In the genomic region with DNA sequence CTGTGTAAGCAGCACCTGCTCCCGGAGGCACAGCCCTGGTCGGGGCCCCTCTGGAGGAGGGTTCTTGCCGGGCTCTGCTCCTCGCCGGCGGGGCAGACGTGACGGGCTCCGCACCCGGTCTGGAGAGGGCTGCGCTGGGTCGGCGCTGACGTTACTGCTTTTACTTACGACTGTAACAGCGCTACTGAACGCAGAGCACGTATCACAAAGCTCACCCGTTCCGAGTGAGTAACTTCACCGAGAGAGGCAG, we compare ENCODE assay signal across 8 cellular contexts. TPM values are rescaled to one million over a fixed set of nuclear protein-coding genes. Genes with fewer than 3 reads are reported as not detected.
A peak's percentile ranks its signal among the peaks of the same experiment; 100 is the strongest.
DNase-seq lines count a peak whose midpoint lies in the region; ATAC-seq, FAIRE-seq and TF ChIP-seq lines count a peak whose summit lies in the region.

No MANE protein-coding gene starts in this region.

- peak overlapping the region; percentile 64 for H2BK120ac ChIP-seq in H1 (replicated peaks; ENCODE audit: low read depth, low read length)

- H2BK5ac ChIP-seq in H1 (ENCODE audit: low read depth, low read length) = peak overlapping the region; percentile 41; the same call in 1 of the 2 replicates

- FAIRE-seq in HTR-8/SVneo (lab: Jason Lieb, UNC) (peak; percentile 44), H1 (lab: Jason Lieb, UNC) (no peak)

- H3K27ac ChIP-seq in H1 (ENCODE audit: low read depth, low read length) (peak overlapping the region; percentile 99), uterus (peak overlapping the region; percentile 97 to 98)

- no peak overlapping the region for H2BK12ac ChIP-seq in H1 (ENCODE audit: low read depth, low read length)

- no peaks in the 10 kb centered on the region for H3K9me3 ChIP-seq in H1 (ENCODE audit: insufficient read depth in 2 of 2, low read depth in 1 of 2, low read length in 1 of 2)
- H3K9me3 ChIP-seq in uterus = no peaks in the 10 kb centered on the region

- H4K20me1 ChIP-seq in H1 (replicated peaks in 1 of 2; ENCODE audit: control insufficient read depth in 1 of 2, insufficient read depth in 2 of 2, low read length in 2 of 2) = peaks cover 16 to 43% of the 10 kb centered on the region in 2 experiments

- H3K79me2 ChIP-seq in H1 (ENCODE audit: control insufficient read depth in 1 of 2, insufficient read depth in 2 of 2, low read length in 2 of 2) = peaks cover 0 to 15% of the 10 kb centered on the region in 2 experiments; a peak in 2 of 4 replicates

- ATAC-seq in GM19324 (IDR thresholded peaks at IDR 0.05; ENCODE audit: low FRiP score, unreplicated experiment) = peak; percentile 2
- ATAC-seq in natural killer cell = peak; percentile 7 to 27 (median 26)

- H3K36me3 ChIP-seq in H1 (ENCODE audit: control insufficient read depth in 2 of 4, insufficient read depth in 4 of 4, low read length in 3 of 4) (no peaks in the 10 kb centered on the region), uterus (no peaks in the 10 kb centered on the region)

- no peak overlapping the region for H2AFZ ChIP-seq in H1 (ENCODE audit: low read length)

- TF ChIP-seq EP300 in H1 (IDR thresholded peaks at IDR 0.05; ENCODE audit: borderline replicate concordance in 1 of 2, low read depth in 2 of 2, low read length in 2 of 2) = no peak

- TF ChIP-seq POLR2A in H1 (IDR thresholded peaks at IDR 0.05; ENCODE audit: control extremely low read depth in 1 of 2, low read depth in 2 of 2, low read length in 2 of 2) (peak in 1 of 2 experiments; percentile 56; a peak in 2 of 3 replicates), uterus (IDR thresholded peaks at IDR 0.05) (no peak)

- H3K27ac Mint-ChIP-seq in natural killer cell = peak overlapping the region; percentile 98 to 99

- DNase-seq in AG10803 (ENCODE audit: low read depth) (peak; percentile 62), HTR-8/SVneo (ENCODE audit: insufficient read length, low spot score) (no peak), H1 (ENCODE audit: low read depth in 1 of 2, low spot score in 2 of 2) (peak in 1 of 2 experiments; percentile 71), natural killer cell (peak; percentile 58), uterus (peak in 1 of 2 donors; percentile 42), HPDE6-E6E7 (ENCODE audit: extremely low spot score) (no peak)
- peak; percentile 58 for DNase-seq in activated CD4-positive, alpha-beta T cell treated with anti-CD3 and anti-CD28 coated beads, Interleukin-2, amount 50 U/mL, for 1 hour

- H3K4me1 Mint-ChIP-seq in natural killer cell = peaks cover 15 to 42% of the 10 kb centered on the region in 2 donors

- H3K9ac ChIP-seq in H1 (replicated peaks in 1 of 4; ENCODE audit: extremely low read depth in 1 of 4, low read depth in 3 of 4, low read length in 3 of 4) = peak overlapping the region; percentile 71 to 95 (median 92)

- peak overlapping the region; percentile 100 for H4K8ac ChIP-seq in H1 (ENCODE audit: extremely low read depth, insufficient read depth, low read length)

- H3K27me3 ChIP-seq in H1 (replicated peaks in 1 of 4; ENCODE audit: control insufficient read depth in 3 of 4, extremely low read depth in 1 of 4, insufficient read depth in 3 of 4, low read length in 3 of 4) = peaks cover 0 to 45% (median 30%) of the 10 kb centered on the region in 4 experiments; a peak in 5 of 7 replicates
- no peaks in the 10 kb centered on the region for H3K27me3 ChIP-seq in uterus

- H4K91ac ChIP-seq in H1 (replicated peaks; ENCODE audit: insufficient read length, low read length) = peak overlapping the region; percentile 74

- intact Hi-C loops in natural killer cell (cut with micrococcal nuclease) (no loop called here), uterus (cut with DNase I; ENCODE audit: low total_unique reads) (no loop called here)

- no peak overlapping the region; the same call in 1 of the 2 replicates for H2AK5ac ChIP-seq in H1 (ENCODE audit: low read depth, low read length)

- WGBS in H1 (ENCODE audit: extremely low coverage in 1 of 2, insufficient coverage in 1 of 2, insufficient read length in 1 of 2, insufficient replicate concordance in 2 of 2, low coverage in 1 of 2, low lambda C conversion rate in 2 of 2, missing lambda C conversion rate in 1 of 2), 2 experiments = 6% methylated on average over 21 of the region's 21 CpGs; no CpG with 5 or more reads in 1 of the 2 experiments

- no peak overlapping the region for H3K23ac ChIP-seq in H1 (ENCODE audit: insufficient read length)

- no peak overlapping the region for H2BK15ac ChIP-seq in H1 (ENCODE audit: low read length)

- peaks cover 8% of the 10 kb centered on the region; the same call in 1 of the 2 replicates for H3K79me1 ChIP-seq in H1 (ENCODE audit: low read depth, low read length)

- no peak for TF ChIP-seq RAD21 in H1 (IDR thresholded peaks at IDR 0.05 in 1 of 2, conservative IDR thresholded peaks at IDR 0.05 in 1 of 2; ENCODE audit: low read depth in 2 of 2, low read length in 2 of 2)

- H3K4me3 Mint-ChIP-seq in natural killer cell = peak overlapping the region; percentile 92

- no peak overlapping the region for H3K14ac ChIP-seq in H1 (ENCODE audit: insufficient read length)

- CTCF ChIA-PET in H1 (lab: Charles Lee; ENCODE audit: partially characterized antibody) = interaction anchor here (0.7 to 4.3 kb wide), 5 partner anchors 8 to 33 kb away, joined by 3 to 30 read pairs (median 3); no protein-coding TSS in a partner anchor

- POLR2A ChIA-PET in H1 (lab: Charles Lee; ENCODE audit: partially characterized antibody) = interaction anchor here (0.9 to 2.3 kb wide), 15 partner anchors 8 to 102 kb away, joined by 3 to 9 read pairs (median 4); partner anchors contain the start of genes METTL26, STUB1, WDR24 and WDR90

- H3K4me2 ChIP-seq in H1 (ENCODE audit: insufficient read depth in 1 of 2, low read depth in 2 of 2, low read length in 2 of 2) = peak overlapping the region; percentile 75 to 78

- no peak overlapping the region for H2BK20ac ChIP-seq in H1 (ENCODE audit: low read length)

- peak overlapping the region; percentile 69 for H4K5ac ChIP-seq in H1 (ENCODE audit: insufficient read length, low read depth, low read length)

- no peaks in the 10 kb centered on the region for H3K36me3 Mint-ChIP-seq in natural killer cell

- H3K4me1 ChIP-seq in H1 (replicated peaks in 1 of 4; ENCODE audit: control insufficient read depth in 3 of 4, insufficient read depth in 4 of 4, low read length in 3 of 4) = peaks cover 0 to 24% (median 16%) of the 10 kb centered on the region in 4 experiments; a peak in 6 of 7 replicates
- peaks cover 0 to 21% of the 10 kb centered on the region in 2 donors for H3K4me1 ChIP-seq in uterus

- TF ChIP-seq CTCF in AG10803 (conservative IDR thresholded peaks at IDR 0.05; ENCODE audit: low read length) (no peak), H1 (IDR thresholded peaks at IDR 0.05; ENCODE audit: control extremely low read depth in 1 of 3, insufficient read depth in 1 of 3, low read depth in 1 of 3, low read length in 3 of 3) (no peak), natural killer cell (IDR thresholded peaks at IDR 0.05) (no peak), uterus (IDR thresholded peaks at IDR 0.05) (no peak)

- peak overlapping the region; percentile 79 for H3K4me3 ChIP-seq in AG10803 (ENCODE audit: low read length)
- peak overlapping the region; percentile 90 to 94 (median 91) for H3K4me3 ChIP-seq in H1 (ENCODE audit: extremely low read depth in 1 of 4, insufficient read depth in 2 of 4, low read depth in 3 of 4, low read length in 4 of 4)
- peak overlapping the region; percentile 70 to 78 for H3K4me3 ChIP-seq in uterus

- peaks cover 11% of the 10 kb centered on the region for H3K23me2 ChIP-seq in H1 (ENCODE audit: low read depth, low read length)

- H3K18ac ChIP-seq in H1 (ENCODE audit: extremely low read depth, low read length) = 0 out of 2 replicates have a peak overlapping the region, but pooled peaks have one; percentile 44

- H3K27me3 Mint-ChIP-seq in natural killer cell (ENCODE audit: low read depth in 2 of 2) = no peaks in the 10 kb centered on the region

- H3K4ac ChIP-seq in H1 (replicated peaks; ENCODE audit: insufficient read length, low read depth, low read length) = peak overlapping the region; percentile 53

- H3K56ac ChIP-seq in H1 (replicated peaks; ENCODE audit: insufficient read length, low read depth, low read length) = peak overlapping the region; percentile 69

- H3K9me3 Mint-ChIP-seq in natural killer cell = no peaks in the 10 kb centered on the region

RNA-seq across cellular contexts. Expression of gene RAB40C, which starts 1.3 kb away (rescaled TPM):
- 15.6 and 17.8 TPM in 2 replicates for total RNA-seq in H1 (2021; fragmentation: NEBNext Ultra II Directional; extraction: Animal tissue kit (Norgen Biotek cat#: 25700))
- 13.9 and 18.6 TPM in 2 replicates for polyA plus RNA-seq in H1 (2011; rRNA removed)
- 14.4 TPM for polyA plus RNA-seq in H1 (2011; cell fraction: cytosol; rRNA removed)
- polyA plus RNA-seq in H1 (2011; cell fraction: nucleus; rRNA removed) = 23.9 TPM
- polyA plus RNA-seq in H1 (2012, experiment 1 of 2) = 11.4 to 19.2 TPM (median 15.6 TPM) in 4 replicates
- polyA plus RNA-seq in H1 (2012, experiment 2 of 2) = 13.6 TPM
- 11.3 TPM for polyA plus RNA-seq in H1 (2013, experiment 1 of 2)
- polyA plus RNA-seq in H1 (2013, experiment 2 of 2) = 11.7 TPM
- 5.9 and 6.8 TPM in 2 replicates for polyA minus RNA-seq in H1 (2011; rRNA and poly(A)+ RNA removed)
- 8.4 TPM for polyA minus RNA-seq in H1 (2011; cell fraction: cytosol; rRNA and poly(A)+ RNA removed)
- polyA minus RNA-seq in H1 (2011; cell fraction: nucleus; rRNA and poly(A)+ RNA removed) = 8.9 TPM
- total RNA-seq in natural killer cell (10 to 100 TPM; 12.7 to 20.8 (median 20.0) TPM), uterus (10 to 100 TPM in 2 of 4 donors, 1 to 10 TPM in 1, under 1 TPM in 1; 0.59 to 25.4 (median 14.3) TPM)

RNA-seq across cellular contexts. Expression of gene PIGQ, which starts 18.8 kb away (rescaled TPM):
- 34.2 and 36.0 TPM in 2 replicates for total RNA-seq in H1 (2021; fragmentation: NEBNext Ultra II Directional; extraction: Animal tissue kit (Norgen Biotek cat#: 25700))
- polyA plus RNA-seq in H1 (2011; rRNA removed) = 49.2 and 80.4 TPM in 2 replicates
- polyA plus RNA-seq in H1 (2011; cell fraction: cytosol; rRNA removed) = 56.8 TPM
- polyA plus RNA-seq in H1 (2011; cell fraction: nucleus; rRNA removed) = 283 TPM
- polyA plus RNA-seq in H1 (2012, experiment 1 of 2) = 20.8 to 38.5 TPM (median 33.9 TPM) in 4 replicates
- polyA plus RNA-seq in H1 (2012, experiment 2 of 2) = 26.0 TPM
- 24.1 TPM for polyA plus RNA-seq in H1 (2013, experiment 1 of 2)
- polyA plus RNA-seq in H1 (2013, experiment 2 of 2) = 22.7 TPM
- polyA minus RNA-seq in H1 (2011; rRNA and poly(A)+ RNA removed) = 30.5 and 36.4 TPM in 2 replicates
- 24.4 TPM for polyA minus RNA-seq in H1 (2011; cell fraction: cytosol; rRNA and poly(A)+ RNA removed)
- polyA minus RNA-seq in H1 (2011; cell fraction: nucleus; rRNA and poly(A)+ RNA removed) = 73.6 TPM
- total RNA-seq in natural killer cell (10 to 100 TPM; 27.6 to 40.5 (median 37.0) TPM), uterus (10 to 100 TPM in 3 of 4 donors, 1 to 10 TPM in 1; 10.0 to 56.9 (median 30.7) TPM)

RNA-seq across cellular contexts. Expression of gene NHLRC4, which starts 21.8 kb away (rescaled TPM):
- total RNA-seq in H1 (2021; fragmentation: NEBNext Ultra II Directional; extraction: Animal tissue kit (Norgen Biotek cat#: 25700)) = 0.75 and 0.76 TPM in 2 replicates
- polyA plus RNA-seq in H1 (2011; rRNA removed) = 0.60 and 0.72 TPM in 2 replicates
- polyA plus RNA-seq in H1 (2011; cell fraction: cytosol; rRNA removed) = 0.78 TPM
- polyA plus RNA-seq in H1 (2011; cell fraction: nucleus; rRNA removed) = 1.7 TPM
- 0.56 to 0.72 TPM (median 0.63 TPM) in 4 replicates for polyA plus RNA-seq in H1 (2012, experiment 1 of 2)
- 0.76 TPM for polyA plus RNA-seq in H1 (2012, experiment 2 of 2)
- 0.26 TPM for polyA plus RNA-seq in H1 (2013, experiment 1 of 2)
- polyA plus RNA-seq in H1 (2013, experiment 2 of 2) = 0.33 TPM
- polyA minus RNA-seq in H1 (2011; rRNA and poly(A)+ RNA removed) = 0.09 and 0.20 TPM in 2 replicates
- not detected for polyA minus RNA-seq in H1 (2011; cell fraction: cytosol; rRNA and poly(A)+ RNA removed)
- polyA minus RNA-seq in H1 (2011; cell fraction: nucleus; rRNA and poly(A)+ RNA removed) = 1.5 TPM
- total RNA-seq in natural killer cell = under 1 TPM; 0.28 to 0.75 (median 0.35) TPM
- total RNA-seq in uterus = 1 to 10 TPM; 1.2 to 7.5 (median 1.5) TPM

RNA-seq across cellular contexts. Expression of gene PRR35, which starts 28.4 kb away (rescaled TPM):
- total RNA-seq in H1 (2021; fragmentation: NEBNext Ultra II Directional; extraction: Animal tissue kit (Norgen Biotek cat#: 25700)) = 0.50 and 0.61 TPM in 2 replicates
- polyA plus RNA-seq in H1 (2011; rRNA removed) = 0.38 and 0.52 TPM in 2 replicates
- polyA plus RNA-seq in H1 (2011; cell fraction: cytosol; rRNA removed) = 0.44 TPM
- polyA plus RNA-seq in H1 (2011; cell fraction: nucleus; rRNA removed) = 1.3 TPM
- polyA plus RNA-seq in H1 (2012, experiment 1 of 2) = 0.21 to 0.55 TPM (median 0.41 TPM) in 4 replicates
- 0.25 TPM for polyA plus RNA-seq in H1 (2012, experiment 2 of 2)
- 0.45 TPM for polyA plus RNA-seq in H1 (2013, experiment 1 of 2)
- 0.53 TPM for polyA plus RNA-seq in H1 (2013, experiment 2 of 2)
- 0.10 TPM in 1 of 2 replicates, not detected in the other for polyA minus RNA-seq in H1 (2011; rRNA and poly(A)+ RNA removed)
- polyA minus RNA-seq in H1 (2011; cell fraction: cytosol; rRNA and poly(A)+ RNA removed) = 0.51 TPM
- 0.30 TPM for polyA minus RNA-seq in H1 (2011; cell fraction: nucleus; rRNA and poly(A)+ RNA removed)
- total RNA-seq in natural killer cell (under 1 TPM in 1 of 3 donors, not detected in 2; 0.20 TPM), uterus (not detected)

RNA-seq across cellular contexts. Expression of gene WFIKKN1, which starts 42.2 kb away (rescaled TPM):
- 10.2 and 11.4 TPM in 2 replicates for total RNA-seq in H1 (2021; fragmentation: NEBNext Ultra II Directional; extraction: Animal tissue kit (Norgen Biotek cat#: 25700))
- 15.8 and 28.4 TPM in 2 replicates for polyA plus RNA-seq in H1 (2011; rRNA removed)
- 19.7 TPM for polyA plus RNA-seq in H1 (2011; cell fraction: cytosol; rRNA removed)
- polyA plus RNA-seq in H1 (2011; cell fraction: nucleus; rRNA removed) = 21.8 TPM
- 4.8 to 11.4 TPM (median 10.2 TPM) in 4 replicates for polyA plus RNA-seq in H1 (2012, experiment 1 of 2)
- 8.5 TPM for polyA plus RNA-seq in H1 (2012, experiment 2 of 2)
- 12.3 TPM for polyA plus RNA-seq in H1 (2013, experiment 1 of 2)
- 11.2 TPM for polyA plus RNA-seq in H1 (2013, experiment 2 of 2)
- polyA minus RNA-seq in H1 (2011; rRNA and poly(A)+ RNA removed) = 1.4 and 1.8 TPM in 2 replicates
- 12.0 TPM for polyA minus RNA-seq in H1 (2011; cell fraction: cytosol; rRNA and poly(A)+ RNA removed)
- 10.3 TPM for polyA minus RNA-seq in H1 (2011; cell fraction: nucleus; rRNA and poly(A)+ RNA removed)
- total RNA-seq in natural killer cell = 1 to 10 TPM in 1 of 3 donors, under 1 TPM in 2; 0.60 to 1.7 (median 0.75) TPM
- total RNA-seq in uterus = 1 to 10 TPM in 1 of 4 donors, under 1 TPM in 2, not detected in 1; 0.26 to 1.4 (median 0.76) TPM

Comparison
In these comparisons a context has a peak if more than half of its experiments do, and no peak if none do; other contexts are left out.
1. DNase-seq: peak in AG10803 (single experiment), activated CD4-positive, alpha-beta T cell treated with anti-CD3 and anti-CD28 coated beads, Interleukin-2, amount 50 U/mL, for 1 hour (single experiment) and natural killer cell (single experiment); none in HTR-8/SVneo (single experiment) and HPDE6-E6E7 (single experiment).
2. Peak in every context shown above with its lines, with median percentiles within 50 percentile points of each other: H3K4me3 ChIP-seq.